In the genomic region with DNA sequence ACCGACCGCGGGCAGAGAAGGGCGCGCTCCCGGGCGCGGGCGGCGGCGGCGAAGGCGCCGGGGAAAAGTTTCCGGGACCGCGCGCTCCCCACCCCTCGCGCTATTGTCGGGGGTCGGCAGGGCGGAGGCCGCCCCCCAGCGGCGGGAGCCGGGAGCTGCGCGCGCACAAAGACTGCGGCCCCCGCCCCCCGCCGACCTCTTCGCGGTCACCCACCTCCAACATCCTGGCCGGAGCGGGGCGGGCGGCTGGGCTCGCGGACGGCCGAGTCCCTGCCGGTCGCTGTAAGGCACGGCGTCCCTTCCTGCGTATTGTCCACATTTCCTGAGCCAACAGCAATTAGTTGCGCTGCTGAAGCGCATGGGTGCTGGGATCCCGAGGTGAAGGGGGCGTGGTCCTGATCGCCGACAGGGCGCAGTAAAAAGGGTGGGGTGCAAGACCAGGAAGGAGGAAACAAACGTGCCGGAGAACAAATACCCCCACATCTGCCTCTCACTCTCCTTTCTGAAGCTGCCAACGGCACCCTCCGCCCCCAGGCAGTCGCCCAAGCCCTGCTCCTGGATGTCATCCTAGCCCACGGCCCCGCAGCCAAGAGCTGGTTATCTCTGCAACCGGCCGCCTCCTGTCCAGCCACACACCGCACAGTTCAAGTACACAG, we compare ENCODE assay signal across 1 cellular context.
TF ChIP-seq lines count a peak whose summit lies in the region.

A gene with protein sequence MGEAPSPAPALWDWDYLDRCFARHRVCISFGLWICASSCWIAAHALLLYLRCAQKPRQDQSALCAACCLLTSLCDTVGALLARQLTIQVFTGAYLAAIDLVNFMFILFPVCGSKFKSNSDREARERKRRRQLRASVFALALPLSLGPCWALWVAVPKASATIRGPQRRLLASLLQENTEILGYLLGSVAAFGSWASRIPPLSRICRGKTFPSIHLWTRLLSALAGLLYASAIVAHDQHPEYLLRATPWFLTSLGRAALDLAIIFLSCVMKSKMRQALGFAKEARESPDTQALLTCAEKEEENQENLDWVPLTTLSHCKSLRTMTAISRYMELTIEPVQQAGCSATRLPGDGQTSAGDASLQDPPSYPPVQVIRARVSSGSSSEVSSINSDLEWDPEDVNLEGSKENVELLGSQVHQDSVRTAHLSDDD (minus strand): TSS at position 71 of the 656 bp plus-strand sequence. CDS start 204 bp downstream, outside the sequence.

TF ChIP-seq in HEK293, 187 proteins besides CTCF, POLR2A, EP300 and RAD21 (continued from another document):
- TF ChIP-seq ZFHX2 (tag by site-specific recombination; conservative IDR thresholded peaks at IDR 0.05): peak; percentile 76
- TF ChIP-seq ZNF112 (tag by site-specific recombination; IDR thresholded peaks at IDR 0.05): no peak
- TF ChIP-seq ZNF239 (tag by site-specific recombination; IDR thresholded peaks at IDR 0.05): no peak
- no peak for TF ChIP-seq ZNF624 (tag by site-specific recombination; IDR thresholded peaks at IDR 0.05)
- peak; percentile 59; the same call in 1 of the 2 replicates for TF ChIP-seq IKZF3 (tag by site-specific recombination; IDR thresholded peaks at IDR 0.05)
- peak; percentile 36; the same call in 1 of the 2 replicates for TF ChIP-seq ZFP37 (tag by site-specific recombination; IDR thresholded peaks at IDR 0.05)
- TF ChIP-seq ZNF596 (tag by site-specific recombination; IDR thresholded peaks at IDR 0.05): 0 out of 2 replicates have a peak, but pooled peaks have one; percentile 12
- no peak for TF ChIP-seq ZNF768 (tag by site-specific recombination; IDR thresholded peaks at IDR 0.05)
- TF ChIP-seq KLF9 (tag by site-specific recombination; IDR thresholded peaks at IDR 0.05; ENCODE audit: low read depth): peak; percentile 98
